Comparison of ENCODE assay signal across 1 cellular context in the genomic region with DNA sequence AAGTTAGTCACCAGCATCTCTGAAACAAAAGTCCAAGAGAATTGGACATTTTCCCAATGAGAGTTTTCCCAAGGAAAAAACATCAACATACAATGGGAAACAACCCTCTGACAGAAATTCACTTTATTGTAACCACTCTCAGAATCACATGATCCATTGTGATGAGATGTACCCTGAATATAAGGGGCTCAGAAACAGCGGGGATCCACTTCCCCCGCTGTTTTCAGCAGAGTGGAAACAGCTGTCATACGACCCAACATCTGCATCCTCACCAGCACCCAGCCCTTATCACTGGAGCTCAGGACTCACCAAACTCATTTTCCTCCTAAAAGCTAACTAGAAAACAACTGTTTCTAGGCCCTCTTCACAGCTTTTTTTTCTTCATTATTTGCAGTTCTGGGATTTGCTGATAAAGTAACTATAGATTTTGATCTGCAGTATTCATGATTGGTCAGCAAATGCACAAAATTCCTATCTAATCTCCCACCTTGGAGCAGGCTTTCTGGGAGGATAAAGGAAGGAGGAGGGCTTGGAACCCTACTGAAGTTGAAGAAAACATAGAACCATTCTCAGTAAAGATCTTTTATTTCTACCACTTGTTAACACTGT.
A peak's percentile ranks its signal among the peaks of the same experiment; 100 is the strongest.
TF ChIP-seq lines count a peak whose summit lies in the region.

No MANE protein-coding gene starts in this region.

TF ChIP-seq in K562, 482 proteins besides CTCF, POLR2A, EP300 and RAD21 (continued from another document and continues in another):
- TF ChIP-seq, protein P1, sequence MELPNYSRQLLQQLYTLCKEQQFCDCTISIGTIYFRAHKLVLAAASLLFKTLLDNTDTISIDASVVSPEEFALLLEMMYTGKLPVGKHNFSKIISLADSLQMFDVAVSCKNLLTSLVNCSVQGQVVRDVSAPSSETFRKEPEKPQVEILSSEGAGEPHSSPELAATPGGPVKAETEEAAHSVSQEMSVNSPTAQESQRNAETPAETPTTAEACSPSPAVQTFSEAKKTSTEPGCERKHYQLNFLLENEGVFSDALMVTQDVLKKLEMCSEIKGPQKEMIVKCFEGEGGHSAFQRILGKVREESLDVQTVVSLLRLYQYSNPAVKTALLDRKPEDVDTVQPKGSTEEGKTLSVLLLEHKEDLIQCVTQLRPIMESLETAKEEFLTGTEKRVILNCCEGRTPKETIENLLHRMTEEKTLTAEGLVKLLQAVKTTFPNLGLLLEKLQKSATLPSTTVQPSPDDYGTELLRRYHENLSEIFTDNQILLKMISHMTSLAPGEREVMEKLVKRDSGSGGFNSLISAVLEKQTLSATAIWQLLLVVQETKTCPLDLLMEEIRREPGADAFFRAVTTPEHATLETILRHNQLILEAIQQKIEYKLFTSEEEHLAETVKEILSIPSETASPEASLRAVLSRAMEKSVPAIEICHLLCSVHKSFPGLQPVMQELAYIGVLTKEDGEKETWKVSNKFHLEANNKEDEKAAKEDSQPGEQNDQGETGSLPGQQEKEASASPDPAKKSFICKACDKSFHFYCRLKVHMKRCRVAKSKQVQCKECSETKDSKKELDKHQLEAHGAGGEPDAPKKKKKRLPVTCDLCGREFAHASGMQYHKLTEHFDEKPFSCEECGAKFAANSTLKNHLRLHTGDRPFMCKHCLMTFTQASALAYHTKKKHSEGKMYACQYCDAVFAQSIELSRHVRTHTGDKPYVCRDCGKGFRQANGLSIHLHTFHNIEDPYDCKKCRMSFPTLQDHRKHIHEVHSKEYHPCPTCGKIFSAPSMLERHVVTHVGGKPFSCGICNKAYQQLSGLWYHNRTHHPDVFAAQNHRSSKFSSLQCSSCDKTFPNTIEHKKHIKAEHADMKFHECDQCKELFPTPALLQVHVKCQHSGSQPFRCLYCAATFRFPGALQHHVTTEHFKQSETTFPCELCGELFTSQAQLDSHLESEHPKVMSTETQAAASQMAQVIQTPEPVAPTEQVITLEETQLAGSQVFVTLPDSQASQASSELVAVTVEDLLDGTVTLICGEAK (IDR thresholded peaks at IDR 0.05) = peak; percentile 37; the same call in 1 of the 2 replicates
- TF ChIP-seq, protein P1 (CRISPR knock-in tag; IDR thresholded peaks at IDR 0.05) = no peak
- no peak for TF ChIP-seq CCAR2 (IDR thresholded peaks at IDR 0.05; ENCODE audit: low read depth, low read length)
- TF ChIP-seq, protein P2, sequence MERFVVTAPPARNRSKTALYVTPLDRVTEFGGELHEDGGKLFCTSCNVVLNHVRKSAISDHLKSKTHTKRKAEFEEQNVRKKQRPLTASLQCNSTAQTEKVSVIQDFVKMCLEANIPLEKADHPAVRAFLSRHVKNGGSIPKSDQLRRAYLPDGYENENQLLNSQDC (CRISPR knock-in tag; IDR thresholded peaks at IDR 0.05) = no peak
- no peak for TF ChIP-seq ZFP36 (IDR thresholded peaks at IDR 0.05; ENCODE audit: low read depth, low read length, partially characterized antibody)
- TF ChIP-seq MECOM (CRISPR knock-in tag; IDR thresholded peaks at IDR 0.05) = no peak
- TF ChIP-seq CHD2 (IDR thresholded peaks at IDR 0.05; ENCODE audit: low read depth, low read length) = no peak
- TF ChIP-seq JUN (IDR thresholded peaks at IDR 0.05; ENCODE audit: borderline replicate concordance, low read depth, low read length) = 0 out of 2 replicates have a peak, but pooled peaks have one; percentile 4
- no peak for TF ChIP-seq JUN (CRISPR knock-in tag; IDR thresholded peaks at IDR 0.05; ENCODE audit: borderline replicate concordance)
- TF ChIP-seq CC2D1A (IDR thresholded peaks at IDR 0.05) = peak; percentile 95; the same call in 1 of the 2 replicates
- TF ChIP-seq HES1 (IDR thresholded peaks at IDR 0.05; ENCODE audit: low read depth) = peak; percentile 85
- TF ChIP-seq ZC3H4 (CRISPR knock-in tag; IDR thresholded peaks at IDR 0.05; ENCODE audit: borderline replicate concordance) = no peak
- TF ChIP-seq CREBBP (IDR thresholded peaks at IDR 0.05; ENCODE audit: low read depth, low read length) = no peak
- peak; percentile 62; the same call in 1 of the 2 replicates for TF ChIP-seq ZNF76 (CRISPR knock-in tag; IDR thresholded peaks at IDR 0.05; ENCODE audit: borderline replicate concordance)
- TF ChIP-seq CLOCK (CRISPR knock-in tag; IDR thresholded peaks at IDR 0.05; ENCODE audit: borderline replicate concordance) = no peak
- TF ChIP-seq SREBF1 (IDR thresholded peaks at IDR 0.05; ENCODE audit: borderline replicate concordance, low read depth, low read length) = no peak
- no peak for TF ChIP-seq FOXJ3 (CRISPR knock-in tag; IDR thresholded peaks at IDR 0.05)
- TF ChIP-seq NFYB (IDR thresholded peaks at IDR 0.05; ENCODE audit: extremely low read depth, insufficient read length) = no peak
- TF ChIP-seq NFRKB (IDR thresholded peaks at IDR 0.05; ENCODE audit: low read depth) = no peak
- TF ChIP-seq ETV5 (CRISPR knock-in tag; IDR thresholded peaks at IDR 0.05; ENCODE audit: low read depth) = no peak
- peak; percentile 82; the same call in 1 of the 2 replicates for TF ChIP-seq CREB3 (tag; conservative IDR thresholded peaks at IDR 0.05; ENCODE audit: low read depth)
- TF ChIP-seq OTX1 (CRISPR knock-in tag; IDR thresholded peaks at IDR 0.05) = no peak
- no peak for TF ChIP-seq MCM7 (IDR thresholded peaks at IDR 0.05)
- TF ChIP-seq KHSRP (IDR thresholded peaks at IDR 0.05) = peak; percentile 67
- peak; percentile 76 for TF ChIP-seq ADNP (tag; IDR thresholded peaks at IDR 0.05)
- TF ChIP-seq, protein P3, sequence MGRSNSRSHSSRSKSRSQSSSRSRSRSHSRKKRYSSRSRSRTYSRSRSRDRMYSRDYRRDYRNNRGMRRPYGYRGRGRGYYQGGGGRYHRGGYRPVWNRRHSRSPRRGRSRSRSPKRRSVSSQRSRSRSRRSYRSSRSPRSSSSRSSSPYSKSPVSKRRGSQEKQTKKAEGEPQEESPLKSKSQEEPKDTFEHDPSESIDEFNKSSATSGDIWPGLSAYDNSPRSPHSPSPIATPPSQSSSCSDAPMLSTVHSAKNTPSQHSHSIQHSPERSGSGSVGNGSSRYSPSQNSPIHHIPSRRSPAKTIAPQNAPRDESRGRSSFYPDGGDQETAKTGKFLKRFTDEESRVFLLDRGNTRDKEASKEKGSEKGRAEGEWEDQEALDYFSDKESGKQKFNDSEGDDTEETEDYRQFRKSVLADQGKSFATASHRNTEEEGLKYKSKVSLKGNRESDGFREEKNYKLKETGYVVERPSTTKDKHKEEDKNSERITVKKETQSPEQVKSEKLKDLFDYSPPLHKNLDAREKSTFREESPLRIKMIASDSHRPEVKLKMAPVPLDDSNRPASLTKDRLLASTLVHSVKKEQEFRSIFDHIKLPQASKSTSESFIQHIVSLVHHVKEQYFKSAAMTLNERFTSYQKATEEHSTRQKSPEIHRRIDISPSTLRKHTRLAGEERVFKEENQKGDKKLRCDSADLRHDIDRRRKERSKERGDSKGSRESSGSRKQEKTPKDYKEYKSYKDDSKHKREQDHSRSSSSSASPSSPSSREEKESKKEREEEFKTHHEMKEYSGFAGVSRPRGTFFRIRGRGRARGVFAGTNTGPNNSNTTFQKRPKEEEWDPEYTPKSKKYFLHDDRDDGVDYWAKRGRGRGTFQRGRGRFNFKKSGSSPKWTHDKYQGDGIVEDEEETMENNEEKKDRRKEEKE (IDR thresholded peaks at IDR 0.05; ENCODE audit: borderline replicate concordance in 1 of 2, control insufficient read depth in 1 of 2, low read depth in 2 of 2, low read length in 1 of 2) = 0 out of 4 replicates have a peak, but pooled peaks of 1 of the 2 experiments have one; percentile 27
- TF ChIP-seq JUND (IDR thresholded peaks at IDR 0.05; ENCODE audit: borderline replicate concordance, low read depth, low read length) = peak; percentile 63; the same call in 1 of the 2 replicates
- peak; percentile 78; the same call in 2 of the 3 replicates for TF ChIP-seq JUND (tag; IDR thresholded peaks at IDR 0.05; ENCODE audit: borderline replicate concordance, low read depth, low read length)
- peak; percentile 43 for TF ChIP-seq E2F8 (IDR thresholded peaks at IDR 0.05; ENCODE audit: low read depth, partially characterized antibody)
- 0 out of 2 replicates have a peak, but pooled peaks have one; percentile 72 for TF ChIP-seq PHF21A (IDR thresholded peaks at IDR 0.05; ENCODE audit: borderline replicate concordance, low read depth)
- no peak for TF ChIP-seq CBX5 (IDR thresholded peaks at IDR 0.05; ENCODE audit: borderline replicate concordance, low read depth)
- no peak for TF ChIP-seq ZNF77 (CRISPR knock-in tag; IDR thresholded peaks at IDR 0.05)
- TF ChIP-seq ZEB2 (IDR thresholded peaks at IDR 0.05) = peak; percentile 84
- peak in 1 of 2 experiments; percentile 17; a peak in 1 of 4 replicates for TF ChIP-seq SRF (CRISPR knock-in tag; IDR thresholded peaks at IDR 0.05)
- TF ChIP-seq FOSL1 (tag; conservative IDR thresholded peaks at IDR 0.05) = peak; percentile 89
- TF ChIP-seq POLR2AphosphoS2 (IDR thresholded peaks at IDR 0.05; ENCODE audit: low read length) = no peak
- TF ChIP-seq BACH1 (tag; IDR thresholded peaks at IDR 0.05) = peak; percentile 44; the same call in 1 of the 2 replicates
